In genomic region chr12:53320352-53321195, GRCh38 we compare ENCODE assay signal across 9 cellular contexts. TPM values are rescaled to one million over a fixed set of nuclear protein-coding genes. Genes with fewer than 3 reads are reported as not detected.
DNase-seq lines count a peak whose midpoint lies in the region; ATAC-seq and TF ChIP-seq lines count a peak whose summit lies in the region.
"Had no signal": no experiment of that assay in that cellular context is flagged by ENCODE, and none has a peak within 500 bp of the region (broad histone marks: within the 10 kb centered on the region; RNA-seq: fewer than 3 reads in every experiment).

No MANE protein-coding gene starts in this region.

- H2AFZ ChIP-seq in osteoblast (ENCODE audit: low read length): peak overlapping the region; percentile 98

- H3K36me3 Mint-ChIP-seq in CD8-positive, alpha-beta T cell: peaks cover 49% of the 10 kb centered on the region

- H4K20me1 ChIP-seq in osteoblast (ENCODE audit: insufficient read depth, low read length): no peaks in the 10 kb centered on the region

- H3K27me3 ChIP-seq in CD8-positive, alpha-beta T cell (ENCODE audit: insufficient read depth, low read length): no peaks in the 10 kb centered on the region
- H3K27me3 ChIP-seq in Peyer's patch (no peaks in the 10 kb centered on the region), osteoblast (ENCODE audit: insufficient read depth, low read length) (no peaks in the 10 kb centered on the region)

- peaks cover 13% of the 10 kb centered on the region for H3K36me3 ChIP-seq in CD8-positive, alpha-beta T cell (ENCODE audit: insufficient read depth, low read length)
- H3K36me3 ChIP-seq in Peyer's patch (peaks cover 0 to 29% (median 0%) of the 10 kb centered on the region in 3 donors), osteoblast (ENCODE audit: insufficient read depth, low read length) (peaks cover 6% of the 10 kb centered on the region)

- no peaks in the 10 kb centered on the region for H3K9me3 ChIP-seq in CD8-positive, alpha-beta T cell (ENCODE audit: low read length)
- H3K9me3 ChIP-seq in Peyer's patch (no peaks in the 10 kb centered on the region), osteoblast (ENCODE audit: low read depth, low read length) (no peaks in the 10 kb centered on the region)

- POLR2A ChIA-PET in CD8-positive, alpha-beta T cell (lab: Charles Lee): interaction anchor here (0.6 to 5.6 kb wide), 19 partner anchors 10 to 184 kb away, joined by 3 to 58 read pairs (median 4); partner anchors contain the start of genes CSAD, ESPL1, ITGB7 and MYG1

- H3K4me3 ChIP-seq in CD8-positive, alpha-beta T cell (ENCODE audit: low read depth, low read length): peak overlapping the region; percentile 99
- H3K4me3 ChIP-seq in Peyer's patch: peak overlapping the region; percentile 61 to 81 (median 66)
- H3K4me3 ChIP-seq in epithelial cell of proximal tubule (ENCODE audit: low read depth, low read length): peak overlapping the region; percentile 93
- H3K4me3 ChIP-seq in osteoblast (ENCODE audit: insufficient read depth, low read length): peak overlapping the region; percentile 96

- TF ChIP-seq CTCF in CD8-positive, alpha-beta T cell (IDR thresholded peaks at IDR 0.05): no peak
- TF ChIP-seq CTCF in Peyer's patch (IDR thresholded peaks at IDR 0.05): no peak
- TF ChIP-seq CTCF in epithelial cell of proximal tubule (conservative IDR thresholded peaks at IDR 0.05; ENCODE audit: low read depth, low read length): no peak
- TF ChIP-seq CTCF in osteoblast (IDR thresholded peaks at IDR 0.05; ENCODE audit: extremely low read depth, low read depth, low read length): no peak

- H3K27ac Mint-ChIP-seq in CD8-positive, alpha-beta T cell: peak overlapping the region; percentile 92

- peaks cover 39% of the 10 kb centered on the region for H3K4me1 Mint-ChIP-seq in CD8-positive, alpha-beta T cell (ENCODE audit: low read depth)

- no peaks in the 10 kb centered on the region for H3K27me3 Mint-ChIP-seq in CD8-positive, alpha-beta T cell (ENCODE audit: low read depth)

- H3K27ac ChIP-seq in CD8-positive, alpha-beta T cell (ENCODE audit: low read depth, low read length): peak overlapping the region; percentile 67
- H3K27ac ChIP-seq in Peyer's patch (peak overlapping the region; percentile 82 to 97 (median 88)), osteoblast (ENCODE audit: low read depth, low read length) (peak overlapping the region; percentile 92)

- H3K9me3 Mint-ChIP-seq in CD8-positive, alpha-beta T cell: no peaks in the 10 kb centered on the region

- ATAC-seq in CD8-positive, alpha-beta T cell: no peak

- TF ChIP-seq POLR2A in Peyer's patch (IDR thresholded peaks at IDR 0.05): no peak

- peak overlapping the region; percentile 95 for H3K4me2 ChIP-seq in osteoblast (ENCODE audit: insufficient read depth, low read length)

- CTCF ChIA-PET in CD8-positive, alpha-beta T cell (lab: Charles Lee): interaction anchor here (0.5 to 14.3 kb wide), 39 partner anchors 9 to 426 kb away, joined by 3 to 202 read pairs (median 5); partner anchors contain the start of genes MYG1, NPFF, PFDN5 and SP1

- H3K79me2 ChIP-seq in osteoblast (ENCODE audit: insufficient read depth, low read length): peaks cover 17% of the 10 kb centered on the region

- DNase-seq in CD8-positive, alpha-beta T cell: no peak
- DNase-seq in Peyer's patch (no peak), epithelial cell of proximal tubule (ENCODE audit: low read depth) (no peak), osteoblast (ENCODE audit: insufficient read length, low spot score, missing footprints) (peak; percentile 62), HUDEP-2 (lab: John Stamatoyannopoulos, UW; ENCODE audit: unreplicated experiment in 76 of 76) (no peak), NCI-H1694 treated with DMSO at 0.1 percent for 48 hours (lab: John Stamatoyannopoulos, UW) (no peak), mucosa of gallbladder (ENCODE audit: low spot score) (no peak), NCI-H1048 (lab: John Stamatoyannopoulos, UW) (no peak)

- H3K4me1 ChIP-seq in CD8-positive, alpha-beta T cell (ENCODE audit: insufficient read depth, low read length): peaks cover 31% of the 10 kb centered on the region
- H3K4me1 ChIP-seq in Peyer's patch (peaks cover 0 to 21% (median 7%) of the 10 kb centered on the region in 4 donors), osteoblast (ENCODE audit: insufficient read depth, low read length) (peaks cover 21% of the 10 kb centered on the region)

- H3K4me3 Mint-ChIP-seq in CD8-positive, alpha-beta T cell: peak overlapping the region; percentile 97

- intact Hi-C loops in CD8-positive, alpha-beta T cell (cut with DNase I, micrococcal nuclease): loop anchor here (1.0 to 10.0 kb wide), 12 partner anchors 21 to 356 kb away; partner anchors contain the start of genes CSAD (in 2 of the 2), ESPL1 (in 2 of the 2), MYG1 (in 2 of the 2) and PFDN5 (in 2 of the 2)

RNA-seq across cellular contexts. Expression of gene AAAS, which starts 0.8 kb away (rescaled TPM):
- 10 to 100 TPM; 17.0 to 21.5 TPM for total RNA-seq in CD8-positive, alpha-beta T cell
- total RNA-seq in Peyer's patch (100 to 1,000 TPM in 1 of 4 donors, 10 to 100 TPM in 3; 36.4 to 143 (median 51.1) TPM), epithelial cell of proximal tubule (80.3 and 84.5 TPM in 2 replicates), osteoblast (37.4 and 39.8 TPM in 2 replicates), mucosa of gallbladder (55.5 TPM)

RNA-seq across cellular contexts. Expression of gene SP7, which starts 15.6 kb away (rescaled TPM):
- not detected for total RNA-seq in CD8-positive, alpha-beta T cell
- total RNA-seq in Peyer's patch (not detected), epithelial cell of proximal tubule (not detected in 2 replicates), osteoblast (not detected in 2 replicates), mucosa of gallbladder (not detected)
- total RNA-seq: H4 had no signal

RNA-seq across cellular contexts. Expression of gene MYG1, which starts 21.1 kb away (rescaled TPM):
- 10 to 100 TPM; 24.2 to 31.4 TPM for total RNA-seq in CD8-positive, alpha-beta T cell
- total RNA-seq in Peyer's patch (10 to 100 TPM; 18.4 to 25.6 (median 24.8) TPM), epithelial cell of proximal tubule (65.3 and 70.9 TPM in 2 replicates), osteoblast (32.9 and 34.2 TPM in 2 replicates), mucosa of gallbladder (63.4 TPM)

RNA-seq across cellular contexts. Expression of gene PFDN5, which starts 25.2 kb away (rescaled TPM):
- 100 to 1,000 TPM; 741 to 751 TPM for total RNA-seq in CD8-positive, alpha-beta T cell
- 100 to 1,000 TPM; 223 to 578 (median 263) TPM for total RNA-seq in Peyer's patch
- total RNA-seq in epithelial cell of proximal tubule: 353 and 443 TPM in 2 replicates
- total RNA-seq in osteoblast: 323 and 324 TPM in 2 replicates
- total RNA-seq in mucosa of gallbladder: 420 TPM

RNA-seq across cellular contexts. Expression of gene ESPL1, which starts 52.5 kb away (rescaled TPM):
- 1 to 10 TPM in 1 of 2 experiments, under 1 TPM in 1; 0.56 to 1.7 TPM for total RNA-seq in CD8-positive, alpha-beta T cell
- total RNA-seq in Peyer's patch (100 to 1,000 TPM in 1 of 4 donors, 10 to 100 TPM in 3; 47.0 to 108 (median 87.0) TPM), epithelial cell of proximal tubule (32.0 and 40.1 TPM in 2 replicates), osteoblast (0.72 and 1.8 TPM in 2 replicates), mucosa of gallbladder (1.5 TPM)
